Comparison of ENCODE assay signal across 15 cellular contexts in the genomic region with DNA sequence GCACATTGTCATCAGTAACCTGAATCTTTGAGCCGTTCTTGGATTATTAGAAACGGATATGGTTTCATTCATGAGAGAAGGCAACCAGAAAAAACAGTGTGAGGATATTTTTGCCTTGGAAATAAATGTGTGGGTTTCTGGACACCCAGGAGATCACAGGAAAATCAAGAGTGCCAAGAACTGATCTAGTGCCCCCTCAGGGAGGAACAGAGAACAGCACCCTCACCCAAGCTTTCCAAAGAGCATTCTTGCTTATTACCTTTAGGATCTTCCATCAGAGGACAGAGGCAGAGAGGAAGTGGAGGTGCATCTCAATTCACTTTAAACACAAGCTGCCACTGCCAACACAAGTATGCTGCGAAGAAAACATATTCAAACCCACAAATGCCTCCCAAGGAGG.
DNase-seq lines count a peak whose midpoint lies in the region; ATAC-seq, FAIRE-seq and TF ChIP-seq lines count a peak whose summit lies in the region.
"Had no signal": no experiment of that assay in that cellular context is flagged by ENCODE, and none has a peak within 500 bp of the region (broad histone marks: within the 10 kb centered on the region; RNA-seq: fewer than 3 reads in every experiment).

No MANE protein-coding gene starts in this region.

- no peaks in the 10 kb centered on the region for H3K36me3 Mint-ChIP-seq in neural crest cell (ENCODE audit: low read depth)

- no peaks in the 10 kb centered on the region for H3K27me3 Mint-ChIP-seq in neural crest cell (ENCODE audit: low read depth)
- H3K27me3 Mint-ChIP-seq: activated CD4-positive, alpha-beta T cell treated with anti-CD3 and anti-CD28 coated beads, Interleukin-2, amount 10 ng/mL, durations not matched to agents 24 days and 14 days; stimulated activated naive CD8-positive, alpha-beta T cell treated with anti-CD3 and anti-CD28 coated beads, Interleukin-15, amount 100 ng/mL, for 72 hours had no signal

- no peak overlapping the region for H3K9ac ChIP-seq in GM12878 (ENCODE audit: control insufficient read depth, insufficient read depth, low read length)

- ATAC-seq in GM12878 = no peak
- ATAC-seq in HG02852 (IDR thresholded peaks at IDR 0.05; ENCODE audit: unreplicated experiment) = no peak
- ATAC-seq in HG03039 (IDR thresholded peaks at IDR 0.05; ENCODE audit: unreplicated experiment) = no peak
- ATAC-seq: stimulated activated naive CD8-positive, alpha-beta T cell treated with anti-CD3 and anti-CD28 coated beads, Interleukin-15, amount 100 ng/mL, for 72 hours had no signal

- RAD21 ChIA-PET in GM12878 (lab: Charles Lee; ENCODE audit: unreplicated experiment) = no interaction called here

- H2AFZ ChIP-seq in GM12878 (ENCODE audit: control insufficient read depth, low read depth, low read length) = no peak overlapping the region

- in situ Hi-C loops in GM12878 (cut with MboI) = no loop called here

- H3K4me1 Mint-ChIP-seq in neural crest cell = peaks cover 8% of the 10 kb centered on the region
- H3K4me1 Mint-ChIP-seq: activated CD4-positive, alpha-beta T cell treated with anti-CD3 and anti-CD28 coated beads, Interleukin-2, amount 10 ng/mL, durations not matched to agents 24 days and 14 days; stimulated activated naive CD8-positive, alpha-beta T cell treated with anti-CD3 and anti-CD28 coated beads, Interleukin-15, amount 100 ng/mL, for 72 hours had no signal

- no peaks in the 10 kb centered on the region for H3K36me3 ChIP-seq in GM12878 (ENCODE audit: control insufficient read depth in 2 of 2, insufficient read depth in 2 of 2, low read length in 1 of 2)
- H3K36me3 ChIP-seq: cardiac muscle cell had no signal

- H3K4me3 ChIP-seq in LNCaP clone FGC (ENCODE audit: low read depth, low read length) = no peak overlapping the region
- H3K4me3 ChIP-seq in GM12878 = no peak overlapping the region
- H3K4me3 ChIP-seq: cardiac muscle cell had no signal

- H3K4me1 ChIP-seq in GM12878 (ENCODE audit: control insufficient read depth, insufficient read depth, low read length) = no peaks in the 10 kb centered on the region

- no TSS peak for BruUV-seq in GM12878 (replicated peaks; lab: Mats Ljungman, UMichigan)

- FAIRE-seq in GM12878 (lab: Jason Lieb, UNC) = no peak
- FAIRE-seq: GM12891 had no signal

- TF ChIP-seq EP300 in GM12878 (IDR thresholded peaks at IDR 0.05; ENCODE audit: borderline replicate concordance in 1 of 2, control insufficient read depth in 1 of 2, low read depth in 2 of 2, low read length in 2 of 2) = no peak

- no peaks in the 10 kb centered on the region for H4K20me1 ChIP-seq in GM12878 (ENCODE audit: control insufficient read depth, insufficient read depth)

- TF ChIP-seq RAD21 in GM12878 (IDR thresholded peaks at IDR 0.05; ENCODE audit: insufficient read depth, low read depth, low read length) = no peak

- POLR2A ChIA-PET in GM12878 (lab: Charles Lee) = no interaction called here

- DNase-seq in LNCaP clone FGC (ENCODE audit: low read depth) (no peak), GM12878 (ENCODE audit: low read depth, low spot score) (no peak), neural crest cell (ENCODE audit: low read depth, low spot score) (no peak), DMS153 treated with DMSO at 0.1 percent for 48 hours (lab: John Stamatoyannopoulos, UW; ENCODE audit: unreplicated experiment) (no peak)
- DNase-seq: activated CD4-positive, alpha-beta T cell treated with anti-CD3 and anti-CD28 coated beads, Interleukin-2, amount 10 ng/mL, durations not matched to agents 24 days and 14 days; activated effector memory CD4-positive, alpha-beta T cell treated with Interleukin-2 at 50 U/mL for 16 hours; MV-4-11; stimulated activated CD4-positive, alpha-beta T cell treated with anti-CD3 and anti-CD28 coated beads, Interleukin-4, amount 100 ng/mL, for 24 hours; stimulated activated naive CD8-positive, alpha-beta T cell treated with anti-CD3 and anti-CD28 coated beads, Interleukin-15, amount 100 ng/mL, for 72 hours; T-helper 1 cell had no signal

- no peak overlapping the region for H3K4me3 Mint-ChIP-seq in neural crest cell
- H3K4me3 Mint-ChIP-seq: activated CD4-positive, alpha-beta T cell treated with anti-CD3 and anti-CD28 coated beads, Interleukin-2, amount 10 ng/mL, durations not matched to agents 24 days and 14 days; stimulated activated naive CD8-positive, alpha-beta T cell treated with anti-CD3 and anti-CD28 coated beads, Interleukin-15, amount 100 ng/mL, for 72 hours had no signal

- H3K9me3 ChIP-seq in GM12878 (replicated peaks; ENCODE audit: control insufficient read depth, insufficient read depth, low read length) = no peaks in the 10 kb centered on the region

- TF ChIP-seq CTCF in GM12872 (IDR thresholded peaks at IDR 0.05; ENCODE audit: insufficient read depth, low read depth, low read length) = peak; percentile 26; the same call in 1 of the 3 replicates
- peak; percentile 42 for TF ChIP-seq CTCF in LNCaP clone FGC (IDR thresholded peaks at IDR 0.05; ENCODE audit: control insufficient read depth, extremely low read depth, insufficient read depth)
- TF ChIP-seq CTCF in GM12878 (IDR thresholded peaks at IDR 0.05 in 2 of 3, conservative IDR thresholded peaks at IDR 0.05 in 1 of 3; ENCODE audit: control insufficient read depth in 2 of 3, extremely low read depth in 1 of 3, insufficient read depth in 1 of 3, low read depth in 3 of 3, low read length in 3 of 3) = peak in 2 of 3 experiments; percentile 19 to 32; a peak in 2 of 6 replicates
- peak; percentile 51 for TF ChIP-seq CTCF in neural crest cell (conservative IDR thresholded peaks at IDR 0.05)

- intact Hi-C loops in GM12878 (cut with micrococcal nuclease; ENCODE audit: unreplicated experiment) = no loop called here

- H3K27me3 ChIP-seq in GM12878 (replicated peaks in 1 of 2; ENCODE audit: control insufficient read depth in 2 of 2, insufficient read depth in 2 of 2, low read length in 1 of 2) = no peaks in the 10 kb centered on the region
- H3K27me3 ChIP-seq: cardiac muscle cell had no signal

- H3K27ac ChIP-seq in GM12878 (ENCODE audit: control insufficient read depth, insufficient read depth) = no peak overlapping the region
- H3K27ac ChIP-seq: cardiac muscle cell had no signal

- no peak for TF ChIP-seq POLR2A in GM12878 (IDR thresholded peaks at IDR 0.05; ENCODE audit: low read depth, low read length)

- WGBS in GM12878 (ENCODE audit: insufficient coverage, insufficient replicate concordance, low lambda C conversion rate, missing lambda C conversion rate) = 6% methylated on average over 3 of the region's 3 CpGs

- no peak overlapping the region for H3K27ac Mint-ChIP-seq in neural crest cell (ENCODE audit: unreplicated experiment)
- H3K27ac Mint-ChIP-seq: activated CD4-positive, alpha-beta T cell treated with anti-CD3 and anti-CD28 coated beads, Interleukin-2, amount 10 ng/mL, durations not matched to agents 24 days and 14 days had no signal

- H3K79me2 ChIP-seq in GM12878 (ENCODE audit: control insufficient read depth, insufficient read depth, low read length) = no peaks in the 10 kb centered on the region

- no peak overlapping the region for H3K4me2 ChIP-seq in GM12878 (ENCODE audit: control insufficient read depth, insufficient read depth)

- H3K9me3 Mint-ChIP-seq in neural crest cell = no peaks in the 10 kb centered on the region

- CTCF ChIA-PET in GM12878 (lab: Yijun Ruan, JAX) = interaction anchor here (1.1 kb wide), 1 partner anchor 150 kb away, joined by 4 read pairs; no protein-coding TSS in a partner anchor

- SMC1A ChIA-PET in GM12878 (lab: Charles Lee; ENCODE audit: uncharacterized antibody, unreplicated experiment) = interaction anchor here (0.5 to 1.1 kb wide), 2 partner anchors 177 to 913 kb away, joined by 3 read pairs; no protein-coding TSS in a partner anchor

TF ChIP-seq in GM12878, 131 proteins besides CTCF, POLR2A, EP300 and RAD21:
- TF ChIP-seq, protein P1, sequence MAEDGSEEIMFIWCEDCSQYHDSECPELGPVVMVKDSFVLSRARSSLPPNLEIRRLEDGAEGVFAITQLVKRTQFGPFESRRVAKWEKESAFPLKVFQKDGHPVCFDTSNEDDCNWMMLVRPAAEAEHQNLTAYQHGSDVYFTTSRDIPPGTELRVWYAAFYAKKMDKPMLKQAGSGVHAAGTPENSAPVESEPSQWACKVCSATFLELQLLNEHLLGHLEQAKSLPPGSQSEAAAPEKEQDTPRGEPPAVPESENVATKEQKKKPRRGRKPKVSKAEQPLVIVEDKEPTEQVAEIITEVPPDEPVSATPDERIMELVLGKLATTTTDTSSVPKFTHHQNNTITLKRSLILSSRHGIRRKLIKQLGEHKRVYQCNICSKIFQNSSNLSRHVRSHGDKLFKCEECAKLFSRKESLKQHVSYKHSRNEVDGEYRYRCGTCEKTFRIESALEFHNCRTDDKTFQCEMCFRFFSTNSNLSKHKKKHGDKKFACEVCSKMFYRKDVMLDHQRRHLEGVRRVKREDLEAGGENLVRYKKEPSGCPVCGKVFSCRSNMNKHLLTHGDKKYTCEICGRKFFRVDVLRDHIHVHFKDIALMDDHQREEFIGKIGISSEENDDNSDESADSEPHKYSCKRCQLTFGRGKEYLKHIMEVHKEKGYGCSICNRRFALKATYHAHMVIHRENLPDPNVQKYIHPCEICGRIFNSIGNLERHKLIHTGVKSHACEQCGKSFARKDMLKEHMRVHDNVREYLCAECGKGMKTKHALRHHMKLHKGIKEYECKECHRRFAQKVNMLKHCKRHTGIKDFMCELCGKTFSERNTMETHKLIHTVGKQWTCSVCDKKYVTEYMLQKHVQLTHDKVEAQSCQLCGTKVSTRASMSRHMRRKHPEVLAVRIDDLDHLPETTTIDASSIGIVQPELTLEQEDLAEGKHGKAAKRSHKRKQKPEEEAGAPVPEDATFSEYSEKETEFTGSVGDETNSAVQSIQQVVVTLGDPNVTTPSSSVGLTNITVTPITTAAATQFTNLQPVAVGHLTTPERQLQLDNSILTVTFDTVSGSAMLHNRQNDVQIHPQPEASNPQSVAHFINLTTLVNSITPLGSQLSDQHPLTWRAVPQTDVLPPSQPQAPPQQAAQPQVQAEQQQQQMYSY (CRISPR knock-in tag; IDR thresholded peaks at IDR 0.05) = no peak
- TF ChIP-seq ASH2L (IDR thresholded peaks at IDR 0.05; ENCODE audit: borderline replicate concordance, low read depth) = no peak
- TF ChIP-seq, protein P2, sequence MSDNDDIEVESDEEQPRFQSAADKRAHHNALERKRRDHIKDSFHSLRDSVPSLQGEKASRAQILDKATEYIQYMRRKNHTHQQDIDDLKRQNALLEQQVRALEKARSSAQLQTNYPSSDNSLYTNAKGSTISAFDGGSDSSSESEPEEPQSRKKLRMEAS (IDR thresholded peaks at IDR 0.05; ENCODE audit: low read depth, low read length) = no peak
